Comparison of ENCODE assay signal across 31 cellular contexts in the genomic region with DNA sequence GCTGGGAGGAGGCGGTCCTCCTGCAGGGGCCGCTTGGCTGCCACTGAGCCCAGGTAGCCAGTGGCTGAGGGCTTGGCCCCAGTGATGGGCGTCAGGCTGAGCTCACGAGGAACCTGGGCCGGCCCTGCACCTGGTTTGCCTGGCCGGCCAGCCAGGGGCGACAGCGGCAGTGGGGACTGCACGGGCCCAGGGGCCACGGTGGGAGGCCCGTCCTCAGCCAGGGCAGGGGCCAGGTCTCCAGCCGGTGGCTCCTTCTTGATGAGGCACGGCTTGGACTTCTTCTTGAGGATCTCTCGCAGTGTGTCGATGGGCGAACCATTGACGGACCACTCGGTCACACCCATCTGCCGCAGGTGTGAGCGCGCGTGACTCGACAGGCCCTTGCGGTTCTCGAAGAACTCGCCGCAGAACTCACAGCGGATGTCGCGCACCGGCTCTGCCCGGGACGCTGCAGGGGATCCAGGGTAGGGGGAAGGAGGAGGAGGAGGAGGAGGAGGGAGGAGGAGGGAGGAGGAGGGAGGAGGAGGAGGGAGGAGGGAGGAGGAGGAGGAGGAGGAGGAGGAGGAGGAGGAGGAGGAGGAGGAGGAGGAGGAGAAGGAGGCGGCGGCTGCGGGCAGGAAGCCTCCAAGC. TPM values are rescaled to one million over a fixed set of nuclear protein-coding genes. Genes with fewer than 3 reads are reported as not detected.
"Had no signal": no experiment of that assay in that cellular context is flagged by ENCODE, and none has a peak within 500 bp of the region (broad histone marks: within the 10 kb centered on the region; RNA-seq: fewer than 3 reads in every experiment).

No MANE protein-coding gene starts in this region.

- H3K4me3 ChIP-seq: neural progenitor cell, pancreas, prostate gland, right atrium auricular region, skin epidermis, smooth muscle cell, spleen, stomach, thoracic aorta, thyroid gland, tibial nerve, upper lobe of right lung, uterus had no signal

- H3K9ac ChIP-seq: neural progenitor cell had no signal

- H2AFZ ChIP-seq: neural progenitor cell had no signal

- H3K27ac ChIP-seq: neural progenitor cell, pancreas, prostate gland, right atrium auricular region, skin epidermis, spleen, stomach, thoracic aorta, thyroid gland, tibial nerve, upper lobe of right lung, uterus had no signal

- H3K36me3 ChIP-seq: uterus had no signal

- ATAC-seq: naive thymus-derived CD4-positive, alpha-beta T cell; natural killer cell; pancreas; sciatic nerve; upper lobe of right lung had no signal

- H3K4me2 ChIP-seq: neural progenitor cell, smooth muscle cell had no signal

- DNase-seq: naive thymus-derived CD4-positive, alpha-beta T cell; natural killer cell; occipital lobe; retina; spleen; stimulated activated CD4-positive, alpha-beta T cell treated with anti-CD3 and anti-CD28 coated beads, Interleukin-12 subunit alpha, Interleukin-12 subunit beta, amount 100 ng/mL, for 4 hours; stimulated activated CD4-positive, alpha-beta T cell treated with anti-CD3 and anti-CD28 coated beads, Interleukin-1b, Interleukin-23, amount 100 ng/mL, for 48 hours; stimulated activated CD4-positive, alpha-beta T cell treated with anti-CD3 and anti-CD28 coated beads, Interleukin-4, amount 100 ng/mL, for 1 hour; stimulated activated CD4-positive, alpha-beta T cell treated with anti-CD3 and anti-CD28 coated beads, Interleukin-4, amount 100 ng/mL, for 4 hours; stimulated activated CD8-positive, alpha-beta memory T cell treated with anti-CD3 and anti-CD28 coated beads, Interleukin-4, amount 100 ng/mL, for 48 hours; stimulated activated naive CD4-positive, alpha-beta T cell treated with Interleukin-2 at 50 U/mL for 16 hours; stomach; thyroid gland; upper lobe of right lung; uterus had no signal

- FAIRE-seq: pancreas had no signal

- H3K9me3 ChIP-seq: pancreas, prostate gland, right atrium auricular region, thoracic aorta, thyroid gland, upper lobe of right lung, uterus had no signal

- H3K4me1 ChIP-seq: neural progenitor cell had no signal

- H3K27me3 ChIP-seq: neural progenitor cell, pancreas, right atrium auricular region, spleen, stomach, thyroid gland, tibial nerve, upper lobe of right lung, uterus had no signal

RNA-seq across cellular contexts. Expression of gene RASAL3, which starts 38.9 kb away (rescaled TPM):
- total RNA-seq: osteocyte, smooth muscle cell had no signal

RNA-seq across cellular contexts. Expression of gene PGLYRP2, which starts 53.9 kb away (rescaled TPM):
- total RNA-seq: occipital lobe, osteocyte, posterior vena cava, pulmonary artery endothelial cell, right atrium auricular region, sciatic nerve, smooth muscle cell, stomach, subcutaneous adipose tissue, temporal lobe, thoracic aorta, thyroid gland, tibial nerve, upper lobe of right lung, urinary bladder, uterus had no signal
- polyA plus RNA-seq: neural cell, pancreas, smooth muscle cell, stomach had no signal
